ENCODE assay signal across 8 cellular contexts in genomic region chr5:176573564-176574296, GRCh38. TPM values are rescaled to one million over a fixed set of nuclear protein-coding genes. Genes with fewer than 3 reads are reported as not detected.
DNase-seq lines count a peak whose midpoint lies in the region; ATAC-seq and TF ChIP-seq lines count a peak whose summit lies in the region.

No MANE protein-coding gene starts in this region.

- TF ChIP-seq CTCF in HEK293 (tag by site-specific recombination; IDR thresholded peaks at IDR 0.05) (peak; percentile 82), OCI-LY1 (IDR thresholded peaks at IDR 0.05; ENCODE audit: low read length) (peak; percentile 85), fibroblast of the aortic adventitia (IDR thresholded peaks at IDR 0.05; ENCODE audit: insufficient read depth, low read length) (peak; percentile 83), testis (IDR thresholded peaks at IDR 0.05) (peak in 2 of 3 experiments; percentile 56 to 70)

- H2AFZ ChIP-seq in OCI-LY1 (ENCODE audit: low read length), result no peak overlapping the region

- ATAC-seq in HG03097 (IDR thresholded peaks at IDR 0.05; ENCODE audit: low FRiP score, unreplicated experiment), result no peak

- intact Hi-C loops in testis (cut with DNase I; ENCODE audit: low total_unique reads), result no loop called here

- H3K9me2 ChIP-seq in OCI-LY1 (ENCODE audit: low read depth, low read length), result no peaks in the 10 kb centered on the region

- H3K4me1 ChIP-seq in HEK293 (ENCODE audit: control insufficient read depth, insufficient read depth, low read length) (no peaks in the 10 kb centered on the region), OCI-LY1 (ENCODE audit: insufficient read depth, low read length, severe bottlenecking) (no peaks in the 10 kb centered on the region), testis (no peaks in the 10 kb centered on the region)

- DNase-seq in Daoy (ENCODE audit: low read depth), result peak; percentile 74
- DNase-seq in activated T-helper 1 cell treated with Interleukin-2 at 50 U/mL for 16 hours (ENCODE audit: low read depth), result peak; percentile 64
- DNase-seq in fibroblast of the aortic adventitia (ENCODE audit: low read depth), result peak; percentile 47
- peak; percentile 35 for DNase-seq in occipital lobe (lab: John Stamatoyannopoulos, UW)
- DNase-seq in testis, result peak; percentile 74

- no peaks in the 10 kb centered on the region for H3K79me2 ChIP-seq in OCI-LY1 (ENCODE audit: insufficient read depth, low read length)

- H3F3A ChIP-seq in OCI-LY1 (ENCODE audit: insufficient read depth, low read length), result no peaks in the 10 kb centered on the region

- H3K9ac ChIP-seq in OCI-LY1 (ENCODE audit: low read length), result no peak overlapping the region

- no peaks in the 10 kb centered on the region for H3K36me3 ChIP-seq in HEK293 (ENCODE audit: control insufficient read depth in 2 of 2, insufficient read depth in 1 of 2, low read length in 2 of 2)
- H3K36me3 ChIP-seq in OCI-LY1 (ENCODE audit: insufficient read depth, low read length), result no peaks in the 10 kb centered on the region
- no peaks in the 10 kb centered on the region for H3K36me3 ChIP-seq in testis (ENCODE audit: low read depth, missing control alignments)

- H3K4me2 ChIP-seq in OCI-LY1 (ENCODE audit: low read length), result no peak overlapping the region

- no peaks in the 10 kb centered on the region for H3K27me3 ChIP-seq in OCI-LY1 (ENCODE audit: insufficient read depth, low read length)
- H3K27me3 ChIP-seq in testis, result no peaks in the 10 kb centered on the region

- no peak overlapping the region for H3K4me3 ChIP-seq in HEK293 (ENCODE audit: low read depth, low read length)
- no peak overlapping the region for H3K4me3 ChIP-seq in OCI-LY1 (ENCODE audit: low read depth, low read length, poor library complexity, severe bottlenecking)
- H3K4me3 ChIP-seq in fibroblast of the aortic adventitia (ENCODE audit: low read depth, low read length), result no peak overlapping the region
- H3K4me3 ChIP-seq in testis, result no peak overlapping the region

- no peak for TF ChIP-seq POLR2A in testis (IDR thresholded peaks at IDR 0.05)

- no peak overlapping the region for H3K27ac ChIP-seq in HEK293 (ENCODE audit: extremely low read depth, low read depth, low read length)
- H3K27ac ChIP-seq in OCI-LY1 (ENCODE audit: low read depth, low read length, poor library complexity, severe bottlenecking), result no peak overlapping the region
- H3K27ac ChIP-seq in testis, result no peak overlapping the region

- WGBS in testis, 2 donors, result 48 to 80% methylated on average over 7 to 18 of the region's 18 CpGs

- no peaks in the 10 kb centered on the region for H4K20me1 ChIP-seq in OCI-LY1 (ENCODE audit: insufficient read depth, low read length)

- POLR2A ChIA-PET in HEK293 (lab: Yijun Ruan, JAX), result interaction anchor here (1.6 kb wide), 1 partner anchor 36 kb away, joined by 6 read pairs; the partner anchor contains the start of gene RNF44

- H3K9me3 ChIP-seq in HEK293 (ENCODE audit: control insufficient read depth, insufficient read depth, low read depth, low read length) (no peaks in the 10 kb centered on the region), OCI-LY1 (ENCODE audit: low read length) (no peaks in the 10 kb centered on the region), testis (no peaks in the 10 kb centered on the region)

- CTCF ChIA-PET in HEK293 (lab: Yijun Ruan, JAX), result interaction anchor here (0.6 to 2.4 kb wide), 27 partner anchors 10 to 539 kb away, joined by 3 to 18 read pairs (median 4); partner anchors contain the start of genes EIF4E1B, SNCB and TSPAN17

TF ChIP-seq in HEK293, 187 proteins besides CTCF, POLR2A, EP300 and RAD21 (continues in another document):
- TF ChIP-seq SP7 (tag by site-specific recombination; IDR thresholded peaks at IDR 0.05), result peak; percentile 27; the same call in 1 of the 2 replicates
- peak; percentile 63 for TF ChIP-seq GLIS2 (tag by site-specific recombination; IDR thresholded peaks at IDR 0.05)
- 0 out of 2 replicates have a peak, but pooled peaks have one; percentile 41 for TF ChIP-seq ZNF2 (tag by site-specific recombination; IDR thresholded peaks at IDR 0.05)
- no peak for TF ChIP-seq ZNF623 (tag by site-specific recombination; IDR thresholded peaks at IDR 0.05)
- TF ChIP-seq ZNF514 (tag by site-specific recombination; IDR thresholded peaks at IDR 0.05), result no peak
- 0 out of 2 replicates have a peak, but pooled peaks have one; percentile 21 for TF ChIP-seq ZEB2 (tag by site-specific recombination; IDR thresholded peaks at IDR 0.05)
- 0 out of 2 replicates have a peak, but pooled peaks have one; percentile 44 for TF ChIP-seq ZNF24 (tag by site-specific recombination; IDR thresholded peaks at IDR 0.05)
- TF ChIP-seq ZNF629 (tag by site-specific recombination; IDR thresholded peaks at IDR 0.05), result 0 out of 2 replicates have a peak, but pooled peaks have one; percentile 11
- no peak for TF ChIP-seq ZNF624 (tag by site-specific recombination; IDR thresholded peaks at IDR 0.05)
- 0 out of 2 replicates have a peak, but pooled peaks have one; percentile 15 for TF ChIP-seq GLI4 (tag by site-specific recombination; IDR thresholded peaks at IDR 0.05)
- peak; percentile 61 for TF ChIP-seq ZNF654 (tag by site-specific recombination; IDR thresholded peaks at IDR 0.05; ENCODE audit: low read depth)
- no peak for TF ChIP-seq ZNF571 (tag by site-specific recombination; IDR thresholded peaks at IDR 0.05)
- TF ChIP-seq ZNF18 (tag by site-specific recombination; IDR thresholded peaks at IDR 0.05), result peak; percentile 46; the same call in 1 of the 2 replicates
- peak; percentile 35; the same call in 1 of the 2 replicates for TF ChIP-seq ZBTB10 (tag by site-specific recombination; IDR thresholded peaks at IDR 0.05)

RNA-seq across cellular contexts. Expression of gene CDHR2, which starts 24.6 kb away (rescaled TPM):
- 0.36 TPM in 1 of 2 replicates, not detected in the other for total RNA-seq in Daoy (2014; rRNA removed; shearing (Covaris generic))
- not detected in 2 replicates for total RNA-seq in fibroblast of the aortic adventitia (ENCODE audit: low replicate concordance)
- total RNA-seq in occipital lobe, result under 0.01 TPM
- 10 to 100 TPM; 32.0 to 60.5 TPM for total RNA-seq in testis
- 39.8 TPM for polyA plus RNA-seq in testis (ENCODE audit: insufficient read depth, low read depth, low replicate concordance)

RNA-seq across cellular contexts. Expression of gene GPRIN1, which starts 36.2 kb away (rescaled TPM):
- 12.3 and 13.6 TPM in 2 replicates for total RNA-seq in Daoy (2014; rRNA removed; shearing (Covaris generic))
- total RNA-seq in fibroblast of the aortic adventitia (ENCODE audit: low replicate concordance), result 1.7 and 7.1 TPM in 2 replicates
- 107 TPM for total RNA-seq in occipital lobe
- 1 to 10 TPM; 5.7 to 8.4 TPM for total RNA-seq in testis
- polyA plus RNA-seq in testis (ENCODE audit: insufficient read depth, low read depth, low replicate concordance), result 2.5 TPM

RNA-seq across cellular contexts. Expression of gene RNF44, which starts 36.5 kb away (rescaled TPM):
- 9.5 and 10.4 TPM in 2 replicates for total RNA-seq in Daoy (2014; rRNA removed; shearing (Covaris generic))
- 3.1 and 4.8 TPM in 2 replicates for total RNA-seq in fibroblast of the aortic adventitia (ENCODE audit: low replicate concordance)
- 8.6 TPM for total RNA-seq in occipital lobe
- total RNA-seq in testis, result 10 to 100 TPM; 57.2 to 64.7 TPM
- polyA plus RNA-seq in testis (ENCODE audit: insufficient read depth, low read depth, low replicate concordance), result 60.1 TPM

RNA-seq across cellular contexts. Expression of gene SNCB, which starts 56.6 kb away (rescaled TPM):
- 0.11 TPM in 1 of 2 replicates, not detected in the other for total RNA-seq in Daoy (2014; rRNA removed; shearing (Covaris generic))
- total RNA-seq in fibroblast of the aortic adventitia (ENCODE audit: low replicate concordance) (not detected in 2 replicates), occipital lobe (12.6 TPM), testis (under 1 TPM; 0.31 to 0.74 TPM)
- polyA plus RNA-seq in testis (ENCODE audit: insufficient read depth, low read depth, low replicate concordance), result 0.62 TPM

RNA-seq across cellular contexts. Expression of gene EIF4E1B, which starts 56.7 kb away (rescaled TPM):
- not detected in 2 replicates for total RNA-seq in Daoy (2014; rRNA removed; shearing (Covaris generic))
- total RNA-seq in fibroblast of the aortic adventitia (ENCODE audit: low replicate concordance), result not detected in 2 replicates
- not detected for total RNA-seq in occipital lobe
- 1 to 10 TPM in 1 of 2 donors, under 1 TPM in 1; 0.99 to 2.4 TPM for total RNA-seq in testis
- 1.0 TPM for polyA plus RNA-seq in testis (ENCODE audit: insufficient read depth, low read depth, low replicate concordance)

Comparison
In these comparisons a context has a peak if more than half of its experiments do, and no peak if none do; other contexts are left out.
1. RNA of gene CDHR2, which starts 24.6 kb away (total RNA-seq): 32.0 to 60.5 TPM in testis; 0.36 TPM in Daoy, not detected in fibroblast of the aortic adventitia and under 0.01 TPM in occipital lobe (single experiment); every median in the first group is over 10 times any median in the second.
2. Peak in every context shown above with its lines, with median percentiles within 50 percentile points of each other: DNase-seq and CTCF ChIP-seq.